13 cellular contexts compared by ENCODE assay signal in genomic region chr2:173307287-173307686, GRCh38. TPM values are rescaled to one million over a fixed set of nuclear protein-coding genes. Genes with fewer than 3 reads are reported as not detected.
DNase-seq lines count a peak whose midpoint lies in the region; ATAC-seq and TF ChIP-seq lines count a peak whose summit lies in the region.
"Had no signal": no experiment of that assay in that cellular context is flagged by ENCODE, and none has a peak within 500 bp of the region (broad histone marks: within the 10 kb centered on the region; RNA-seq: fewer than 3 reads in every experiment).

No MANE protein-coding gene starts in this region.

- no peaks in the 10 kb centered on the region for H3K4me1 ChIP-seq in thyroid gland
- H3K4me1 ChIP-seq: spleen had no signal

- DNase-seq in GM13976 (ENCODE audit: low spot score) (peak; percentile 64), iPS DF 19.7 (ENCODE audit: low read depth, low spot score) (peak; percentile 38), UCSD-AML1 (lab: John Stamatoyannopoulos, UW; ENCODE audit: unreplicated experiment) (no peak), DMS 273 treated with DMSO at 0.1 percent for 48 hours (lab: John Stamatoyannopoulos, UW) (no peak), GOT3 (lab: John Stamatoyannopoulos, UW) (no peak), thyroid gland (no peak)
- DNase-seq: activated T-cell treated with anti-CD3 and anti-CD28 coated beads, Interleukin-2, amount 50 U/mL, for 4 hours; central memory CD4-positive, alpha-beta T cell; glutamatergic neuron; NCI-H1436 treated with DMSO at 0.1 percent for 48 hours; spleen had no signal

- TF ChIP-seq CTCF in GM13976 (IDR thresholded peaks at IDR 0.05; ENCODE audit: borderline replicate concordance, control extremely low read depth, extremely low read depth, insufficient read depth, missing control alignments) (no peak), thyroid gland (IDR thresholded peaks at IDR 0.05) (no peak)

- no peak for TF ChIP-seq POLR2A in thyroid gland (IDR thresholded peaks at IDR 0.05)

- H3K36me3 ChIP-seq in thyroid gland, result no peaks in the 10 kb centered on the region
- H3K36me3 ChIP-seq: spleen had no signal

- no peak overlapping the region for H3K27ac ChIP-seq in thyroid gland
- H3K27ac ChIP-seq: spleen had no signal

- ATAC-seq in GM21529 (IDR thresholded peaks at IDR 0.05; ENCODE audit: unreplicated experiment) (peak; percentile 92), HG03439 (IDR thresholded peaks at IDR 0.05; ENCODE audit: unreplicated experiment) (peak; percentile 78)
- ATAC-seq: activated T-cell treated with anti-CD3 and anti-CD28 coated beads, Interleukin-2, amount 50 U/mL, for 4 hours had no signal

- WGBS in thyroid gland, 2 donors, result 41 to 44% methylated on average over 4 of the region's 4 CpGs

- intact Hi-C loops in thyroid gland (cut with DNase I), result no loop called here

- in situ Hi-C loops in GM13976 (cut with MboI; ENCODE audit: low sequenced_read_pairs, unreplicated experiment), result no loop called here

- no peaks in the 10 kb centered on the region for H3K9me3 ChIP-seq in thyroid gland
- H3K9me3 ChIP-seq: spleen had no signal

- H3K27me3 ChIP-seq in thyroid gland, result no peaks in the 10 kb centered on the region
- H3K27me3 ChIP-seq: spleen had no signal

- no peak overlapping the region for H3K4me3 ChIP-seq in thyroid gland (replicated peaks in 1 of 3)
- H3K4me3 ChIP-seq: spleen had no signal

RNA-seq across cellular contexts. Expression of gene CDCA7, which starts 47.4 kb away (rescaled TPM):
- under 1 TPM in 2 of 4 donors, not detected in 2; 0.11 to 0.54 TPM for total RNA-seq in thyroid gland

Comparison
In these comparisons a context has a peak if more than half of its experiments do, and no peak if none do; other contexts are left out.
1. DNase-seq: peak in GM13976 (single experiment) and iPS DF 19.7 (single experiment); none in UCSD-AML1 (single experiment), DMS 273 treated with DMSO at 0.1 percent for 48 hours (single experiment), GOT3 (single experiment) and thyroid gland (0 of 2).